ENCODE assay signal across 8 cellular contexts in the genomic region with DNA sequence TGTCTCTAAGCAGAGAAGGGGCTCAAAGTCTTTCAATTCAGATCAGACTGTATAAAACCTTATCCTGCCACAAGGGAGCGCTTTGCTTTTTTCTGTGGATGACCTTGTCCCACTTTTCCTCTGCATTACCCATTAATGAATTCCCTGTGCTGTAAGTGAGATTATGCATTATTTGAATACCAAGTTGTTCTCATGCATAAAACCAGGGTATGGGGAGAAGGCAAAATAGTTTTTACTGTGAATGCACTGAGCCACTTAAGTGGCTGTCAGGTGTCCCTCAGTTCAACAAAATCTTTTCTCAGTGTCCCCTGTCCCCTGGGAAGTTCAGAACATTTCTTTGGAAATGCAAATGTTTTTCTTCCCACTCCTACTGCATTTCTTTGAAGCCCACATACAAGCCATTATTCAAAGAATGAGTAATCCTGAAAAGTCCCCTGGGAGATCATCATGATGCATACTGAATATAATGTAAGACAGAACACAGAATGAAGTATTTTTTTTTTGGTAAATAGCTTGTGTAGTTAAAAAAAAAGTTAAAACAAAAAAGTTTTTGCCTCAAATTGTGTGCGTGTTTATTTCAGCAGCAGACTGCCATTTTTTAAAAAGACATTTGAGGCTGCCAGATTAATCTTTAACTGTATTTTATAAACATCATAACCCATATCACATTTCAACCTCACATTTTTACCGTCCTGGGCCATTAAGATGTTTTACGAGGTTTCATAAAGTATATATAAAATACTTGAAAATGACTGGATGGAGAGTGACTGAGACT.
DNase-seq lines count a peak whose midpoint lies in the region; ATAC-seq and TF ChIP-seq lines count a peak whose summit lies in the region.

No MANE protein-coding gene starts in this region.

- peak; percentile 51 for TF ChIP-seq CTCF in astrocyte of the spinal cord (IDR thresholded peaks at IDR 0.05; ENCODE audit: low read depth, low read length)

- ATAC-seq in HG03039 (IDR thresholded peaks at IDR 0.05; ENCODE audit: unreplicated experiment) = no peak
- no peak for ATAC-seq in GM21717 (IDR thresholded peaks at IDR 0.05; ENCODE audit: unreplicated experiment)
- ATAC-seq in GM21381 (IDR thresholded peaks at IDR 0.05; ENCODE audit: unreplicated experiment) = no peak

- in situ Hi-C loops in astrocyte of the spinal cord (cut with HindIII; ENCODE audit: low sequenced_read_pairs) = no loop called here

- DNase-seq in DMS 273 (lab: John Stamatoyannopoulos, UW; ENCODE audit: unreplicated experiment) (peak; percentile 69), HT1080 (ENCODE audit: low read depth) (peak; percentile 62), astrocyte of the spinal cord (ENCODE audit: low read depth, low spot score) (peak; percentile 95), medulla oblongata (ENCODE audit: extremely low spot score) (peak; percentile 40)
- DNase-seq in stimulated activated CD4-positive, alpha-beta T cell treated with anti-CD3 and anti-CD28 coated beads, Interleukin-4, amount 100 ng/mL, for 4 hours = no peak

- H3K4me3 ChIP-seq in astrocyte of the spinal cord (ENCODE audit: low read depth, low read length) = no peak overlapping the region

Comparison
In these comparisons a context has a peak if more than half of its experiments do, and no peak if none do; other contexts are left out.
1. DNase-seq: peak in DMS 273 (single experiment), HT1080 (single experiment), astrocyte of the spinal cord (single experiment) and medulla oblongata (single experiment); none in stimulated activated CD4-positive, alpha-beta T cell treated with anti-CD3 and anti-CD28 coated beads, Interleukin-4, amount 100 ng/mL, for 4 hours (0 of 2).